ENCODE assay signal across 7 cellular contexts in genomic region chr3:159884661-159885402, GRCh38. TPM values are rescaled to one million over a fixed set of nuclear protein-coding genes. Genes with fewer than 3 reads are reported as not detected.
A peak's percentile ranks its signal among the peaks of the same experiment; 100 is the strongest.
DNase-seq lines count a peak whose midpoint lies in the region; ATAC-seq and TF ChIP-seq lines count a peak whose summit lies in the region.

No MANE protein-coding gene starts in this region.

- no peak overlapping the region for H3K4me3 ChIP-seq in cardiac fibroblast (replicated peaks in 1 of 2; ENCODE audit: low read depth in 2 of 2, low read length in 2 of 2)

- ATAC-seq in GM19455 (IDR thresholded peaks at IDR 0.05; ENCODE audit: unreplicated experiment): no peak

- TF ChIP-seq CTCF in cardiac fibroblast (IDR thresholded peaks at IDR 0.05; ENCODE audit: low read depth, low read length): peak; percentile 51

- peak; percentile 23 for DNase-seq in GDM1 (lab: John Stamatoyannopoulos, UW)
- DNase-seq in H4 (ENCODE audit: low spot score): peak; percentile 42
- DNase-seq in NCI-H2227 treated with DMSO at 0.1 percent for 48 hours (lab: John Stamatoyannopoulos, UW): peak; percentile 21
- peak; percentile 70 to 74 for DNase-seq in cardiac fibroblast (ENCODE audit: low read depth in 2 of 2)
- DNase-seq in lung microvascular endothelial cell (ENCODE audit: low read depth in 2 of 2): peak; percentile 63 to 72
- DNase-seq in mesenteric fat pad (ENCODE audit: low spot score): no peak

RNA-seq across cellular contexts. Expression of gene SCHIP1, which starts 45.2 kb away (rescaled TPM):
- total RNA-seq in H4 (2014; rRNA removed; shearing (Covaris generic)): 3.2 and 3.4 TPM in 2 replicates
- total RNA-seq in lung microvascular endothelial cell (2.4 and 3.1 TPM in 2 replicates), mesenteric fat pad (11.9 TPM)
